ENCODE assay signal across 8 cellular contexts in the genomic region with DNA sequence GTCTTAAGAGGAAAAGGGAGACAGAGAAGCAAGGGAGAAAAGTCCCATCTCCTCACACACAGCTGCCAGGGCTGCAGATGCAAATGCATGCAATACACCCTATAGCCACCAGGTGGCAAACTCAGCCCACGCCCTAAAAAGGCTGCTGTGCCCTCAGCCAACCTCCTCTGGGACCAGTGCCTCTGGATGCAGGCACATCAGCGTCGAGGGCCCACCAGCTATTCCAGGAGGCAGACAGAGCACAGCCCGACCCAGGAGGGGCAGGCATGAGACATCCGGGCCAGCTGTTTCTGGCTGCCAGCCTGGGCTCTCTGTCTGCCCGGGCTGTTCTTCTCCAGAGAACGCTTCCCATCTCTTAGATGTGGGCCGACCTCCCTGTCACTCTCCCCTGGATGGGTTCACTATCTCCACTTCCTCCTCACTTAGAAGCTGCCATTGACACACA. TPM values are rescaled to one million over a fixed set of nuclear protein-coding genes. Genes with fewer than 3 reads are reported as not detected.
DNase-seq lines count a peak whose midpoint lies in the region; ATAC-seq and TF ChIP-seq lines count a peak whose summit lies in the region.

No MANE protein-coding gene starts in this region.

- DNase-seq in DMS53 treated with DMSO at 0.1 percent for 48 hours (lab: John Stamatoyannopoulos, UW; ENCODE audit: unreplicated experiment) = peak; percentile 95
- peak; percentile 90 for DNase-seq in HuH-7.5 (ENCODE audit: low spot score)
- DNase-seq in Panc1 (ENCODE audit: low read depth, low spot score) = peak; percentile 61
- peak; percentile 85 for DNase-seq in activated T-cell treated with anti-CD3 and anti-CD28 coated beads, Interleukin-2, amount 50 U/mL, for 48 hours
- DNase-seq in fibroblast of lung (ENCODE audit: low read depth in 2 of 2) = peak; percentile 42 to 72
- DNase-seq in natural killer cell treated with Interleukin-12 subunit alpha and Interleukin-12 subunit beta and Interleukin-15 and Interleukin-18, amount 100 ng/mL, for 72 hours (ENCODE audit: low spot score) = peak; percentile 73
- peak; percentile 70 to 87 for DNase-seq in stimulated activated effector memory CD8-positive, alpha-beta T cell treated with anti-CD3 and anti-CD28 coated beads, Interleukin-12 subunit alpha, Interleukin-12 subunit beta, amount 100 ng/mL, for 72 hours (ENCODE audit: low spot score in 2 of 2)

- peak overlapping the region in 1 of 2 donors; percentile 28 for H3K27ac Mint-ChIP-seq in natural killer cell treated with Interleukin-12 subunit alpha and Interleukin-12 subunit beta and Interleukin-15 and Interleukin-18, amount 100 ng/mL, for 72 hours
- H3K27ac Mint-ChIP-seq in stimulated activated effector memory CD8-positive, alpha-beta T cell treated with anti-CD3 and anti-CD28 coated beads, Interleukin-12 subunit alpha, Interleukin-12 subunit beta, amount 100 ng/mL, for 72 hours = peak overlapping the region; percentile 50

- no peaks in the 10 kb centered on the region for H3K27me3 Mint-ChIP-seq in natural killer cell treated with Interleukin-12 subunit alpha and Interleukin-12 subunit beta and Interleukin-15 and Interleukin-18, amount 100 ng/mL, for 72 hours

- H2AFZ ChIP-seq in fibroblast of lung (ENCODE audit: low read length) = no peak overlapping the region

- H3K9me3 ChIP-seq in Panc1 (ENCODE audit: control insufficient read depth, insufficient read depth, low read depth, low read length) (no peaks in the 10 kb centered on the region), fibroblast of lung (ENCODE audit: control insufficient read depth, insufficient read depth, low read depth, low read length) (no peaks in the 10 kb centered on the region)

- no peak overlapping the region for H3K4me3 ChIP-seq in Panc1 (ENCODE audit: low read depth in 2 of 2, low read length in 2 of 2)
- no peak overlapping the region for H3K4me3 ChIP-seq in fibroblast of lung (replicated peaks in 1 of 4; ENCODE audit: control extremely low read depth in 1 of 4, insufficient read depth in 1 of 4, low read depth in 3 of 4, low read length in 4 of 4)

- no peaks in the 10 kb centered on the region for H4K20me1 ChIP-seq in fibroblast of lung (ENCODE audit: control insufficient read depth, extremely low read depth, insufficient read depth, low read length)

- peaks cover 14% of the 10 kb centered on the region; the same call in 1 of the 2 replicates for H3K4me1 ChIP-seq in Panc1 (ENCODE audit: control insufficient read depth, insufficient read depth, low read length)
- no peaks in the 10 kb centered on the region for H3K4me1 ChIP-seq in fibroblast of lung (ENCODE audit: control insufficient read depth, extremely low read depth, insufficient read depth, low read length)

- intact Hi-C loops in Panc1 (cut with micrococcal nuclease; ENCODE audit: unreplicated experiment) = loop anchor here (1.0 to 2.0 kb wide), 2 partner anchors 49 to 104 kb away; no protein-coding TSS in a partner anchor

- no peak overlapping the region for H3K4me3 Mint-ChIP-seq in natural killer cell treated with Interleukin-12 subunit alpha and Interleukin-12 subunit beta and Interleukin-15 and Interleukin-18, amount 100 ng/mL, for 72 hours
- no peak overlapping the region for H3K4me3 Mint-ChIP-seq in stimulated activated effector memory CD8-positive, alpha-beta T cell treated with anti-CD3 and anti-CD28 coated beads, Interleukin-12 subunit alpha, Interleukin-12 subunit beta, amount 100 ng/mL, for 72 hours

- H3K27ac ChIP-seq in Panc1 (ENCODE audit: low read length) (peak overlapping the region; percentile 64), fibroblast of lung (ENCODE audit: insufficient read depth, low read length) (no peak overlapping the region)

- no peaks in the 10 kb centered on the region for H3K79me2 ChIP-seq in fibroblast of lung (ENCODE audit: control insufficient read depth, insufficient read depth, low read length)

- TF ChIP-seq CTCF in Panc1 (IDR thresholded peaks at IDR 0.05) (peak; percentile 99), fibroblast of lung (conservative IDR thresholded peaks at IDR 0.05 in 1 of 2, IDR thresholded peaks at IDR 0.05 in 1 of 2; ENCODE audit: low read depth in 1 of 2, low read length in 2 of 2) (peak; percentile 98)

- no peak overlapping the region for H3K9ac ChIP-seq in fibroblast of lung (ENCODE audit: insufficient read depth, low read length)

- H3K4me1 Mint-ChIP-seq in natural killer cell treated with Interleukin-12 subunit alpha and Interleukin-12 subunit beta and Interleukin-15 and Interleukin-18, amount 100 ng/mL, for 72 hours (ENCODE audit: low read depth in 2 of 2) = peaks cover 27 to 36% of the 10 kb centered on the region in 2 donors
- peaks cover 36% of the 10 kb centered on the region for H3K4me1 Mint-ChIP-seq in stimulated activated effector memory CD8-positive, alpha-beta T cell treated with anti-CD3 and anti-CD28 coated beads, Interleukin-12 subunit alpha, Interleukin-12 subunit beta, amount 100 ng/mL, for 72 hours

- in situ Hi-C loops in Panc1 (cut with HindIII; ENCODE audit: low pct_unique_long_range_greater_than_20kb, low sequenced_read_pairs) = no loop called here

- H3K27me3 ChIP-seq in Panc1 (ENCODE audit: control insufficient read depth, insufficient read depth, low read length) (no peaks in the 10 kb centered on the region), fibroblast of lung (ENCODE audit: control insufficient read depth, insufficient read depth, low read length) (no peaks in the 10 kb centered on the region)

- H3K36me3 ChIP-seq in Panc1 (ENCODE audit: control insufficient read depth, insufficient read depth, low read length) = peaks cover 6% of the 10 kb centered on the region; the same call in 1 of the 2 replicates
- H3K36me3 ChIP-seq in fibroblast of lung (ENCODE audit: control insufficient read depth, insufficient read depth, low read length) = peaks cover 2% of the 10 kb centered on the region

- ATAC-seq in Panc1 (peak; percentile 90), GM21528 (IDR thresholded peaks at IDR 0.05; ENCODE audit: low FRiP score, unreplicated experiment) (no peak)
- ATAC-seq in natural killer cell treated with Interleukin-12 subunit alpha and Interleukin-12 subunit beta and Interleukin-15 and Interleukin-18, amount 100 ng/mL, for 72 hours = peak; percentile 61 to 71
- ATAC-seq in stimulated activated effector memory CD8-positive, alpha-beta T cell treated with anti-CD3 and anti-CD28 coated beads, Interleukin-12 subunit alpha, Interleukin-12 subunit beta, amount 100 ng/mL, for 72 hours = peak; percentile 72

- H3K36me3 Mint-ChIP-seq in natural killer cell treated with Interleukin-12 subunit alpha and Interleukin-12 subunit beta and Interleukin-15 and Interleukin-18, amount 100 ng/mL, for 72 hours = no peaks in the 10 kb centered on the region
- H3K36me3 Mint-ChIP-seq in stimulated activated effector memory CD8-positive, alpha-beta T cell treated with anti-CD3 and anti-CD28 coated beads, Interleukin-12 subunit alpha, Interleukin-12 subunit beta, amount 100 ng/mL, for 72 hours = no peaks in the 10 kb centered on the region

- no peak overlapping the region for H3K4me2 ChIP-seq in fibroblast of lung (ENCODE audit: extremely low read depth, insufficient read depth, low read length)

- CTCF ChIA-PET in Panc1 (lab: Charles Lee) = interaction anchor here (0.5 to 1.4 kb wide), 8 partner anchors 9 to 295 kb away, joined by 3 to 7 read pairs (median 4); no protein-coding TSS in a partner anchor

- H3K9me3 Mint-ChIP-seq in natural killer cell treated with Interleukin-12 subunit alpha and Interleukin-12 subunit beta and Interleukin-15 and Interleukin-18, amount 100 ng/mL, for 72 hours = no peaks in the 10 kb centered on the region
- no peaks in the 10 kb centered on the region for H3K9me3 Mint-ChIP-seq in stimulated activated effector memory CD8-positive, alpha-beta T cell treated with anti-CD3 and anti-CD28 coated beads, Interleukin-12 subunit alpha, Interleukin-12 subunit beta, amount 100 ng/mL, for 72 hours

- BruUV-seq in Panc1 (replicated peaks; lab: Mats Ljungman, UMichigan) = no TSS peak

- POLR2A ChIA-PET in Panc1 (lab: Charles Lee) = interaction anchor here (0.6 kb wide), 1 partner anchor 120 kb away, joined by 3 read pairs; no protein-coding TSS in a partner anchor

RNA-seq across cellular contexts. Expression of gene TPBGL, which starts 39.7 kb away (rescaled TPM):
- total RNA-seq in Panc1 (2021; ENCODE audit: unreplicated experiment) (0.54 TPM), fibroblast of lung (under 0.01 TPM in 1 of 2 replicates, not detected in the other)
- polyA plus RNA-seq in Panc1 (2012; ENCODE audit: insufficient read length) = 0.80 TPM
- polyA plus RNA-seq in fibroblast of lung = not detected in 2 replicates
- polyA plus RNA-seq in fibroblast of lung (2012) = 0.06 TPM in 1 of 2 replicates, not detected in the other
- 0.33 TPM in 1 of 2 replicates, not detected in the other for polyA minus RNA-seq in fibroblast of lung (ENCODE audit: low replicate concordance)
- total RNA-seq in natural killer cell treated with Interleukin-12 subunit alpha and Interleukin-12 subunit beta and Interleukin-15 and Interleukin-18, amount 100 ng/mL, for 72 hours = under 1 TPM; 0.14 to 0.43 TPM
